ENCODE assay signal across 9 cellular contexts in genomic region chr4:10100734-10101216, GRCh38. TPM values are rescaled to one million over a fixed set of nuclear protein-coding genes. Genes with fewer than 3 reads are reported as not detected.
DNase-seq lines count a peak whose midpoint lies in the region; ATAC-seq and TF ChIP-seq lines count a peak whose summit lies in the region.
"Had no signal": no experiment of that assay in that cellular context is flagged by ENCODE, and none has a peak within 500 bp of the region (broad histone marks: within the 10 kb centered on the region; RNA-seq: fewer than 3 reads in every experiment).

No MANE protein-coding gene starts in this region.

- 65 to 77% methylated on average over 11 to 12 of the region's 12 CpGs for WGBS in thyroid gland, 2 donors

- peak overlapping the region; percentile 93 for H3K27ac Mint-ChIP-seq in activated CD4-positive, alpha-beta T cell treated with anti-CD3 and anti-CD28 coated beads, Interleukin-2, amount 10 ng/mL, durations not matched to agents 7 days and 5 days

- no peak overlapping the region for H3K4me3 ChIP-seq in ascending aorta
- H3K4me3 ChIP-seq in thyroid gland (replicated peaks in 1 of 3) = no peak overlapping the region

- H3K27me3 ChIP-seq in ascending aorta (no peaks in the 10 kb centered on the region), thyroid gland (no peaks in the 10 kb centered on the region)

- TF ChIP-seq CTCF in ascending aorta (IDR thresholded peaks at IDR 0.05) (no peak), thyroid gland (IDR thresholded peaks at IDR 0.05) (no peak), omental fat pad (IDR thresholded peaks at IDR 0.05) (no peak)

- intact Hi-C loops in ascending aorta (cut with DNase I) = no loop called here
- intact Hi-C loops in thyroid gland (cut with DNase I) = no loop called here

- H3K27me3 Mint-ChIP-seq in activated CD4-positive, alpha-beta T cell treated with anti-CD3 and anti-CD28 coated beads, Interleukin-2, amount 10 ng/mL, durations not matched to agents 7 days and 5 days = no peaks in the 10 kb centered on the region

- no peak for TF ChIP-seq POLR2A in thyroid gland (IDR thresholded peaks at IDR 0.05)

- ATAC-seq in left lobe of liver (peak; percentile 58), omental fat pad (ENCODE audit: low FRiP score) (no peak)

- H3K4me1 ChIP-seq in ascending aorta (peaks cover 51 to 90% of the 10 kb centered on the region in 2 donors), thyroid gland (peaks cover 40 to 68% of the 10 kb centered on the region in 2 donors)

- no peaks in the 10 kb centered on the region for H3K9me3 ChIP-seq in ascending aorta
- no peaks in the 10 kb centered on the region for H3K9me3 ChIP-seq in thyroid gland

- H3K27ac ChIP-seq in ascending aorta (peak overlapping the region; percentile 89 to 93), thyroid gland (peak overlapping the region; percentile 13 to 67 (median 54))

- H3K9me3 Mint-ChIP-seq in activated CD4-positive, alpha-beta T cell treated with anti-CD3 and anti-CD28 coated beads, Interleukin-2, amount 10 ng/mL, durations not matched to agents 7 days and 5 days = no peaks in the 10 kb centered on the region

- H3K36me3 ChIP-seq in ascending aorta (peaks cover 51 to 70% of the 10 kb centered on the region in 2 donors), thyroid gland (peaks cover 38 to 39% of the 10 kb centered on the region in 2 donors)

- CTCF ChIA-PET in activated CD4-positive, alpha-beta T cell treated with anti-CD3 and anti-CD28 coated beads, Interleukin-2, amount 10 ng/mL, durations not matched to agents 7 days and 5 days (lab: Charles Lee) = interaction anchor here (1.5 to 1.6 kb wide), 2 partner anchors 11 to 19 kb away, joined by 4 read pairs; no protein-coding TSS in a partner anchor

- H3K36me3 Mint-ChIP-seq in activated CD4-positive, alpha-beta T cell treated with anti-CD3 and anti-CD28 coated beads, Interleukin-2, amount 10 ng/mL, durations not matched to agents 7 days and 5 days (ENCODE audit: low read depth) = peaks cover 85% of the 10 kb centered on the region

- peaks cover 99% of the 10 kb centered on the region for H3K4me1 Mint-ChIP-seq in activated CD4-positive, alpha-beta T cell treated with anti-CD3 and anti-CD28 coated beads, Interleukin-2, amount 10 ng/mL, durations not matched to agents 7 days and 5 days

- POLR2A ChIA-PET in activated CD4-positive, alpha-beta T cell treated with anti-CD3 and anti-CD28 coated beads, Interleukin-2, amount 10 ng/mL, durations not matched to agents 7 days and 5 days (lab: Charles Lee) = interaction anchor here (1.0 kb wide), 1 partner anchor 15 kb away, joined by 3 read pairs; no protein-coding TSS in a partner anchor

- H3K4me3 Mint-ChIP-seq in activated CD4-positive, alpha-beta T cell treated with anti-CD3 and anti-CD28 coated beads, Interleukin-2, amount 10 ng/mL, durations not matched to agents 7 days and 5 days = peak overlapping the region; percentile 5

- DNase-seq in activated CD4-positive, alpha-beta T cell treated with anti-CD3 and anti-CD28 coated beads, Interleukin-2, amount 10 ng/mL, durations not matched to agents 7 days and 5 days = no peak
- no peak for DNase-seq in activated CD4-positive, alpha-beta T cell treated with anti-CD3 and anti-CD28 coated beads, Interleukin-2, amount 50 U/mL, for 48 hours
- DNase-seq in ascending aorta (ENCODE audit: low spot score in 2 of 2) = peak in 1 of 2 donors; percentile 45
- DNase-seq in left lobe of liver (ENCODE audit: low spot score) = no peak
- DNase-seq in thyroid gland = no peak
- DNase-seq in ecto neural progenitor cell (ENCODE audit: low spot score) = no peak
- no peak for DNase-seq in germinal center (ENCODE audit: low spot score)
- no peak for DNase-seq in omental fat pad (ENCODE audit: low spot score)
- DNase-seq: SW 1271 had no signal

RNA-seq across cellular contexts. Expression of gene WDR1, which starts 15.8 kb away (rescaled TPM):
- 100 to 1,000 TPM; 452 to 454 TPM for total RNA-seq in activated CD4-positive, alpha-beta T cell treated with anti-CD3 and anti-CD28 coated beads, Interleukin-2, amount 10 ng/mL, durations not matched to agents 7 days and 5 days
- total RNA-seq in ascending aorta (216 TPM), left lobe of liver (69.5 TPM), thyroid gland (100 to 1,000 TPM; 122 to 238 (median 213) TPM), omental fat pad (100 to 1,000 TPM; 114 to 219 (median 135) TPM)
